Comparison of ENCODE assay signal across 23 cellular contexts in genomic region chr9:77582572-77583365, GRCh38.
A peak's percentile ranks its signal among the peaks of the same experiment; 100 is the strongest.
DNase-seq lines count a peak whose midpoint lies in the region; ATAC-seq, FAIRE-seq and TF ChIP-seq lines count a peak whose summit lies in the region.
"Had no signal": no experiment of that assay in that cellular context is flagged by ENCODE, and none has a peak within 500 bp of the region (broad histone marks: within the 10 kb centered on the region; RNA-seq: fewer than 3 reads in every experiment).

No MANE protein-coding gene starts in this region.

- H3K56ac ChIP-seq in H1 (replicated peaks; ENCODE audit: insufficient read length, low read depth, low read length), result no peak overlapping the region

- H2AK5ac ChIP-seq in H1 (ENCODE audit: low read depth, low read length), result peak overlapping the region; percentile 80; the same call in 1 of the 2 replicates

- TF ChIP-seq EP300 in H1 (IDR thresholded peaks at IDR 0.05; ENCODE audit: borderline replicate concordance in 1 of 2, low read depth in 2 of 2, low read length in 2 of 2) (no peak), HepG2 (IDR thresholded peaks at IDR 0.05; ENCODE audit: low read depth in 2 of 2, low read length in 2 of 2) (no peak), HepG2 (CRISPR knock-in tag; IDR thresholded peaks at IDR 0.05; ENCODE audit: borderline replicate concordance) (no peak), gastroesophageal sphincter (IDR thresholded peaks at IDR 0.05) (no peak)

- intact Hi-C loops in HepG2 (cut with micrococcal nuclease; ENCODE audit: unreplicated experiment) (no loop called here), sciatic nerve (cut with DNase I) (no loop called here)

- H2BK20ac ChIP-seq in H1 (ENCODE audit: low read length), result peak overlapping the region; percentile 100

- H4K8ac ChIP-seq in H1 (ENCODE audit: extremely low read depth, insufficient read depth, low read length), result no peak overlapping the region

- no peaks in the 10 kb centered on the region for H4K20me1 ChIP-seq in H1 (replicated peaks in 1 of 2; ENCODE audit: control insufficient read depth in 1 of 2, insufficient read depth in 2 of 2, low read length in 2 of 2)
- no peaks in the 10 kb centered on the region for H4K20me1 ChIP-seq in HepG2 (ENCODE audit: insufficient read depth, low read length)

- no peaks in the 10 kb centered on the region for H3K79me2 ChIP-seq in H1 (ENCODE audit: control insufficient read depth in 1 of 2, insufficient read depth in 2 of 2, low read length in 2 of 2)
- H3K79me2 ChIP-seq in HepG2 (ENCODE audit: insufficient read depth, low read length), result no peaks in the 10 kb centered on the region

- H3K14ac ChIP-seq in H1 (ENCODE audit: insufficient read length), result no peak overlapping the region

- H2AFZ ChIP-seq in H1 (ENCODE audit: low read length), result no peak overlapping the region
- no peak overlapping the region for H2AFZ ChIP-seq in HepG2 (ENCODE audit: low read length)

- POLR2A ChIA-PET in H1 (lab: Charles Lee; ENCODE audit: partially characterized antibody) (interaction anchor here (1.0 kb wide), 1 partner anchor 51 kb away, joined by 3 read pairs; no protein-coding TSS in a partner anchor), HepG2 (lab: Yijun Ruan, JAX) (no interaction called here)

- H2BK120ac ChIP-seq in H1 (replicated peaks; ENCODE audit: low read depth, low read length), result no peak overlapping the region

- no TSS peak for BruUV-seq in HepG2 (replicated peaks; lab: Mats Ljungman, UMichigan)

- H4K91ac ChIP-seq in H1 (replicated peaks; ENCODE audit: insufficient read length, low read length), result peak overlapping the region; percentile 23

- no peak overlapping the region for H4K5ac ChIP-seq in H1 (ENCODE audit: insufficient read length, low read depth, low read length)

- TF ChIP-seq CTCF in NB4 (IDR thresholded peaks at IDR 0.05; ENCODE audit: low read depth, low read length) (no peak), H1 (IDR thresholded peaks at IDR 0.05; ENCODE audit: control extremely low read depth in 1 of 3, insufficient read depth in 1 of 3, low read depth in 1 of 3, low read length in 3 of 3) (no peak), HepG2 (CRISPR knock-in tag; IDR thresholded peaks at IDR 0.05) (no peak), gastroesophageal sphincter (IDR thresholded peaks at IDR 0.05) (no peak)

- H3K23ac ChIP-seq in H1 (ENCODE audit: insufficient read length), result no peak overlapping the region

- H3K36me3 ChIP-seq in H1 (ENCODE audit: control insufficient read depth in 2 of 4, insufficient read depth in 4 of 4, low read length in 3 of 4) (no peaks in the 10 kb centered on the region), HepG2 (replicated peaks in 1 of 2; ENCODE audit: control insufficient read depth in 1 of 2, insufficient read depth in 2 of 2, low read length in 2 of 2) (no peaks in the 10 kb centered on the region), skeletal muscle tissue (ENCODE audit: control insufficient read depth in 3 of 3, insufficient read depth in 3 of 3, low read length in 3 of 3) (no peaks in the 10 kb centered on the region), gastroesophageal sphincter (no peaks in the 10 kb centered on the region)

- no peaks in the 10 kb centered on the region for H3K27me3 ChIP-seq in H1 (replicated peaks in 1 of 4; ENCODE audit: control insufficient read depth in 3 of 4, extremely low read depth in 1 of 4, insufficient read depth in 3 of 4, low read length in 3 of 4)
- H3K27me3 ChIP-seq in HepG2 (ENCODE audit: control insufficient read depth in 1 of 2, insufficient read depth in 2 of 2, low read length in 2 of 2), result peaks cover 0 to 18% of the 10 kb centered on the region in 2 experiments; a peak in 2 of 5 replicates
- H3K27me3 ChIP-seq in skeletal muscle tissue (ENCODE audit: control insufficient read depth in 3 of 3, insufficient read depth in 3 of 3, low read length in 3 of 3), result no peaks in the 10 kb centered on the region
- H3K27me3 ChIP-seq in gastroesophageal sphincter, result no peaks in the 10 kb centered on the region

- H2BK5ac ChIP-seq in H1 (ENCODE audit: low read depth, low read length), result peak overlapping the region; percentile 79; the same call in 1 of the 2 replicates

- no peak for ATAC-seq in HepG2
- ATAC-seq in sciatic nerve, result no peak
- ATAC-seq in gastroesophageal sphincter, result no peak

- H3K18ac ChIP-seq in H1 (ENCODE audit: extremely low read depth, low read length), result peak overlapping the region; percentile 51; the same call in 1 of the 2 replicates

- H3K27ac ChIP-seq in H1 (ENCODE audit: low read depth, low read length), result no peak overlapping the region
- no peak overlapping the region for H3K27ac ChIP-seq in HepG2 (ENCODE audit: extremely low read length, insufficient read depth, low read length)
- H3K27ac ChIP-seq in skeletal muscle tissue (ENCODE audit: low read depth, low read length), result peak overlapping the region; percentile 51
- H3K27ac ChIP-seq in gastroesophageal sphincter, result no peak overlapping the region
- H3K27ac ChIP-seq: C4-2B had no signal

- no peak overlapping the region for H3K4ac ChIP-seq in H1 (replicated peaks; ENCODE audit: insufficient read length, low read depth, low read length)

- H3K79me1 ChIP-seq in H1 (ENCODE audit: low read depth, low read length), result no peaks in the 10 kb centered on the region; the same call in 1 of the 2 replicates

- H3K9ac ChIP-seq in H1 (replicated peaks in 1 of 4; ENCODE audit: extremely low read depth in 1 of 4, low read depth in 3 of 4, low read length in 3 of 4), result no peak overlapping the region
- no peak overlapping the region for H3K9ac ChIP-seq in HepG2 (ENCODE audit: insufficient read depth, low read depth, low read length)
- H3K9ac ChIP-seq in skeletal muscle tissue (ENCODE audit: low read depth in 1 of 3, low read length in 3 of 3), result no peak overlapping the region
- H3K9ac ChIP-seq: SK-N-SH had no signal

- TF ChIP-seq RAD21 in H1 (IDR thresholded peaks at IDR 0.05 in 1 of 2, conservative IDR thresholded peaks at IDR 0.05 in 1 of 2; ENCODE audit: low read depth in 2 of 2, low read length in 2 of 2) (no peak), HepG2 (CRISPR knock-in tag; IDR thresholded peaks at IDR 0.05) (no peak)

- H3K9me3 ChIP-seq in H1 (ENCODE audit: insufficient read depth in 2 of 2, low read depth in 1 of 2, low read length in 1 of 2) (no peaks in the 10 kb centered on the region), HepG2 (ENCODE audit: low read length) (no peaks in the 10 kb centered on the region), skeletal muscle tissue (ENCODE audit: control insufficient read depth in 3 of 3, low read length in 3 of 3) (no peaks in the 10 kb centered on the region), gastroesophageal sphincter (no peaks in the 10 kb centered on the region)
- H3K9me3 ChIP-seq: SK-N-SH had no signal

- H2BK15ac ChIP-seq in H1 (ENCODE audit: low read length), result peak overlapping the region; percentile 31; the same call in 1 of the 2 replicates

- H3K4me3 ChIP-seq in NB4 (ENCODE audit: low read depth, low read length) (no peak overlapping the region), H1 (ENCODE audit: extremely low read depth in 1 of 4, insufficient read depth in 2 of 4, low read depth in 3 of 4, low read length in 4 of 4) (no peak overlapping the region), HepG2 (replicated peaks in 1 of 3; ENCODE audit: insufficient read depth in 1 of 3, low read depth in 2 of 3, low read length in 3 of 3) (no peak overlapping the region), skeletal muscle tissue (ENCODE audit: low read length in 3 of 3) (no peak overlapping the region), gastroesophageal sphincter (no peak overlapping the region)

- in situ Hi-C loops in HepG2 (cut with HindIII; ENCODE audit: extremely low pct_ligation_motif_present, low pct_unique_long_range_greater_than_20kb), result no loop called here

- peak overlapping the region; percentile 85; the same call in 1 of the 2 replicates for H2BK12ac ChIP-seq in H1 (ENCODE audit: low read depth, low read length)

- CTCF ChIA-PET in H1 (lab: Charles Lee; ENCODE audit: partially characterized antibody), result interaction anchor here (0.5 to 1.6 kb wide), 2 partner anchors 39 to 113 kb away, joined by 3 to 6 read pairs; no protein-coding TSS in a partner anchor
- CTCF ChIA-PET in HepG2 (lab: Yijun Ruan, JAX; ENCODE audit: low intra/inter-chr PET ratio, low total read pairs), result no interaction called here

- FAIRE-seq in H1 (lab: Jason Lieb, UNC) (no peak), HepG2 (lab: Jason Lieb, UNC) (no peak)
- FAIRE-seq: D721Med, HTR-8/SVneo had no signal

- H3K4me2 ChIP-seq in H1 (ENCODE audit: insufficient read depth in 1 of 2, low read depth in 2 of 2, low read length in 2 of 2) (no peak overlapping the region), HepG2 (ENCODE audit: low read depth, low read length) (no peak overlapping the region)
- H3K4me2 ChIP-seq: SK-N-SH had no signal

- peaks cover 3 to 17% (median 11%) of the 10 kb centered on the region in 4 experiments; a peak in 4 of 7 replicates for H3K4me1 ChIP-seq in H1 (replicated peaks in 1 of 4; ENCODE audit: control insufficient read depth in 3 of 4, insufficient read depth in 4 of 4, low read length in 3 of 4)
- no peaks in the 10 kb centered on the region for H3K4me1 ChIP-seq in HepG2 (ENCODE audit: insufficient read depth, low read length)
- H3K4me1 ChIP-seq in skeletal muscle tissue (ENCODE audit: control insufficient read depth in 3 of 3, insufficient read depth in 3 of 3, low read length in 3 of 3), result peaks cover 0 to 2% (median 0%) of the 10 kb centered on the region in 3 donors
- H3K4me1 ChIP-seq in gastroesophageal sphincter, result peaks cover 0 to under 1% (median 0%) of the 10 kb centered on the region in 3 donors

- WGBS in H1 (ENCODE audit: extremely low coverage in 1 of 2, insufficient coverage in 1 of 2, insufficient read length in 1 of 2, insufficient replicate concordance in 2 of 2, low coverage in 1 of 2, low lambda C conversion rate in 2 of 2, missing lambda C conversion rate in 1 of 2), 2 experiments, result 83% methylated on average over 6 of the region's 6 CpGs; no CpG with 5 or more reads in 1 of the 2 experiments
- WGBS in HepG2 (ENCODE audit: low lambda C conversion rate), result 1% methylated on average over 6 of the region's 6 CpGs
- WGBS in gastroesophageal sphincter (ENCODE audit: low coverage in 1 of 2), 2 donors, result 51 to 52% methylated on average over 4 to 5 of the region's 6 CpGs

- DNase-seq in NB4 (ENCODE audit: low read depth), result peak; percentile 2
- DNase-seq in H1 (ENCODE audit: low read depth in 1 of 2, low spot score in 2 of 2), result no peak
- DNase-seq in HepG2 (ENCODE audit: low spot score), result no peak
- DNase-seq in sciatic nerve (ENCODE audit: low spot score), result no peak
- DNase-seq in iPS-NIHi7 (ENCODE audit: extremely low spot score), result no peak
- DNase-seq: ACHN, AML-193, DMS79, HCEC 1CT, Kasumi-1, MM.1S, NCI-H1105 treated with DMSO at 0.1 percent for 48 hours, NCI-H1694 treated with DMSO at 0.1 percent for 48 hours, NCI-H2227 treated with DMSO at 0.1 percent for 48 hours, NCI-H510A treated with DMSO at 0.1 percent for 48 hours, NCI-H774, SHP77 treated with DMSO at 0.1 percent for 48 hours, SK-N-SH had no signal

- no peaks in the 10 kb centered on the region for H3K23me2 ChIP-seq in H1 (ENCODE audit: low read depth, low read length)

- TF ChIP-seq POLR2A in NB4 (IDR thresholded peaks at IDR 0.05; ENCODE audit: extremely low read depth, insufficient read length) (no peak), H1 (IDR thresholded peaks at IDR 0.05; ENCODE audit: control extremely low read depth in 1 of 2, low read depth in 2 of 2, low read length in 2 of 2) (no peak), HepG2 (IDR thresholded peaks at IDR 0.05; ENCODE audit: insufficient read depth in 1 of 2, low read depth in 2 of 2, low read length in 2 of 2) (no peak), gastroesophageal sphincter (IDR thresholded peaks at IDR 0.05) (no peak)
